9 cellular contexts compared by ENCODE assay signal in the genomic region with DNA sequence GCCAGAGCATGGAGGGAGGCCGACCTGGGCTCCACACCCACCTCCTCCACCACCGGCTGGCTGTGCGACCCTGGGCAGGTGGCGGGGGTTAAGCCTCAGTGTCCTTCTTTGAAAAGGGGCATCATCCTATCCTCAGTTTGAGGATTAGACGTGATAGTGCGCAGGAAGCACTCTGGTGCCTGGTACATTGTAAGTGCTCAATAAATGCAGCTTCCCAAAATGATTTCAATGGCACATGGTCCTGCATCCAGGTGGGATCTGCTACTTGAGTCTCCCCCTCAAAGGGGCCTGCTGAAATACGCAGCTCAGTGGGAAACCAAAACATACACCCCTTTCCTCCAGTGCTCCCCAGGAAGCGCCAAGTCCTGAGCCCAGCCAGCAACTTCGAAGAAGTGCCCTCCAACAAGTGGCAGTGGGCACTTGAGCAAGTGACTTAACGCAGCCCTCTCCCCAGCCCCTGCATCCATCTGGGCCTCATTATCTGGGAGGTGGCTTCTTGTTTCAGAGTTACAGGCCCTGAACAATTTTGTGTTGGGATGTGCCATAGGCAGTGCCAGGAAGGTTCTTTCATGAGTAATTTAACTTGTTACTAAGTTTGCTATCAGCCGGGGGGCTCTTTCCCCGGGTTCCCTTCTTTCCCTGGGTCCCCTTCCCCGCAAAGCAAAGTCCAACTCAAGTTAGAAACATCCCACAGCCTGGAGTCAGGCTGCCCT. TPM values are rescaled to one million over a fixed set of nuclear protein-coding genes. Genes with fewer than 3 reads are reported as not detected.
A peak's percentile ranks its signal among the peaks of the same experiment; 100 is the strongest.
DNase-seq lines count a peak whose midpoint lies in the region; ATAC-seq, FAIRE-seq and TF ChIP-seq lines count a peak whose summit lies in the region.
"Had no signal": no experiment of that assay in that cellular context is flagged by ENCODE, and none has a peak within 500 bp of the region (broad histone marks: within the 10 kb centered on the region; RNA-seq: fewer than 3 reads in every experiment).

No MANE protein-coding gene starts in this region.

- no peak for FAIRE-seq in GM19239 (lab: Jason Lieb, UNC)
- FAIRE-seq: frontal cortex had no signal

- H3K4me3 Mint-ChIP-seq in IgD-negative memory B cell (peak overlapping the region in 2 of 4 donors; percentile 26 to 30), MCF 10A (ENCODE audit: unreplicated experiment) (no peak overlapping the region), memory B cell (no peak overlapping the region)

- H3K9me3 Mint-ChIP-seq in IgD-negative memory B cell (no peaks in the 10 kb centered on the region), MCF 10A (ENCODE audit: unreplicated experiment) (no peaks in the 10 kb centered on the region), memory B cell (no peaks in the 10 kb centered on the region)

- intact Hi-C loops in MCF 10A (cut with micrococcal nuclease): no loop called here

- CTCF ChIA-PET in MCF 10A (lab: Yijun Ruan, JAX): interaction anchor here (1.0 kb wide), 1 partner anchor 13 kb away, joined by 4 read pairs; no protein-coding TSS in a partner anchor

- peak overlapping the region; percentile 47 to 90 (median 90) for H3K27ac Mint-ChIP-seq in IgD-negative memory B cell
- H3K27ac Mint-ChIP-seq in MCF 10A (ENCODE audit: low read depth, unreplicated experiment): peak overlapping the region; percentile 87
- peak overlapping the region; percentile 90 for H3K27ac Mint-ChIP-seq in memory B cell

- 51% methylated on average over 11 of the region's 13 CpGs for WGBS in suprapubic skin

- no peaks in the 10 kb centered on the region for H3K27me3 ChIP-seq in suprapubic skin

- ATAC-seq in memory B cell (ENCODE audit: low read depth) (no peak), left lobe of liver (no peak), HG02870 (IDR thresholded peaks at IDR 0.05; ENCODE audit: unreplicated experiment) (no peak)

- peak overlapping the region; percentile 96 for H3K27ac ChIP-seq in suprapubic skin

- TF ChIP-seq EP300 in suprapubic skin (IDR thresholded peaks at IDR 0.05): no peak

- H3K9me3 ChIP-seq in suprapubic skin: no peaks in the 10 kb centered on the region

- H3K4me3 ChIP-seq in suprapubic skin: no peak overlapping the region

- no TSS peak for BruUV-seq in MCF 10A (replicated peaks; lab: Mats Ljungman, UMichigan)

- POLR2A ChIA-PET in MCF 10A (lab: Yijun Ruan, JAX): interaction anchor here (0.5 to 19.4 kb wide), 7 partner anchors 9 to 167 kb away, joined by 3 to 521 read pairs (median 5); a partner anchor contains a TSS

- no peak for TF ChIP-seq POLR2A in suprapubic skin (IDR thresholded peaks at IDR 0.05)

- H3K27me3 Mint-ChIP-seq in IgD-negative memory B cell (no peaks in the 10 kb centered on the region), MCF 10A (ENCODE audit: insufficient read depth, unreplicated experiment) (no peaks in the 10 kb centered on the region), memory B cell (no peaks in the 10 kb centered on the region)

- no peaks in the 10 kb centered on the region for H3K36me3 ChIP-seq in suprapubic skin

- H3K36me3 Mint-ChIP-seq in IgD-negative memory B cell (peaks cover 5% of the 10 kb centered on the region), MCF 10A (ENCODE audit: insufficient read depth, unreplicated experiment) (peaks cover 55% of the 10 kb centered on the region), memory B cell (peaks cover 2% of the 10 kb centered on the region)

- H3K4me1 Mint-ChIP-seq in IgD-negative memory B cell (peaks cover 47 to 63% (median 57%) of the 10 kb centered on the region in 3 donors), MCF 10A (ENCODE audit: insufficient read depth, unreplicated experiment) (peaks cover 53% of the 10 kb centered on the region), memory B cell (peaks cover 53% of the 10 kb centered on the region)

- no peak for TF ChIP-seq CTCF in MCF 10A (IDR thresholded peaks at IDR 0.05; ENCODE audit: unreplicated experiment)
- TF ChIP-seq CTCF in suprapubic skin (IDR thresholded peaks at IDR 0.05): no peak

- H3K4me1 ChIP-seq in suprapubic skin: peaks cover 92% of the 10 kb centered on the region

- DNase-seq in MCF 10A (ENCODE audit: unreplicated experiment): no peak
- no peak for DNase-seq in memory B cell (ENCODE audit: low spot score in 2 of 2)
- DNase-seq in suprapubic skin (ENCODE audit: low spot score in 2 of 2): no peak
- DNase-seq in NCI-H82 treated with DMSO at 0.1 percent for 48 hours (lab: John Stamatoyannopoulos, UW; ENCODE audit: unreplicated experiment): no peak
- DNase-seq in left lobe of liver (ENCODE audit: low spot score): no peak
- DNase-seq in GM19239 (ENCODE audit: insufficient read length, low spot score): no peak

RNA-seq across cellular contexts. Expression of a gene that starts 17.9 kb away (rescaled TPM):
- 21.8 TPM for polyA plus RNA-seq in IgD-negative memory B cell
- total RNA-seq in MCF 10A (2022): 300 and 320 TPM in 2 replicates
- total RNA-seq in suprapubic skin: 100 to 1,000 TPM; 475 to 520 (median 507) TPM
- total RNA-seq in left lobe of liver: 156 TPM

RNA-seq across cellular contexts. Expression of a gene that starts 46.4 kb away (rescaled TPM):
- 371 TPM for polyA plus RNA-seq in IgD-negative memory B cell
- total RNA-seq in MCF 10A (2022) (342 and 375 TPM in 2 replicates), suprapubic skin (100 to 1,000 TPM; 274 to 587 (median 557) TPM), left lobe of liver (106 TPM)

RNA-seq across cellular contexts. Expression of a gene that starts 47.6 kb away (rescaled TPM):
- 250 TPM for polyA plus RNA-seq in IgD-negative memory B cell
- total RNA-seq in MCF 10A (2022) (0.56 and 1.9 TPM in 2 replicates), suprapubic skin (1 to 10 TPM in 3 of 4 donors, under 1 TPM in 1; 0.68 to 2.8 (median 1.8) TPM), left lobe of liver (3.5 TPM)
